9 cellular contexts compared by ENCODE assay signal in the genomic region with DNA sequence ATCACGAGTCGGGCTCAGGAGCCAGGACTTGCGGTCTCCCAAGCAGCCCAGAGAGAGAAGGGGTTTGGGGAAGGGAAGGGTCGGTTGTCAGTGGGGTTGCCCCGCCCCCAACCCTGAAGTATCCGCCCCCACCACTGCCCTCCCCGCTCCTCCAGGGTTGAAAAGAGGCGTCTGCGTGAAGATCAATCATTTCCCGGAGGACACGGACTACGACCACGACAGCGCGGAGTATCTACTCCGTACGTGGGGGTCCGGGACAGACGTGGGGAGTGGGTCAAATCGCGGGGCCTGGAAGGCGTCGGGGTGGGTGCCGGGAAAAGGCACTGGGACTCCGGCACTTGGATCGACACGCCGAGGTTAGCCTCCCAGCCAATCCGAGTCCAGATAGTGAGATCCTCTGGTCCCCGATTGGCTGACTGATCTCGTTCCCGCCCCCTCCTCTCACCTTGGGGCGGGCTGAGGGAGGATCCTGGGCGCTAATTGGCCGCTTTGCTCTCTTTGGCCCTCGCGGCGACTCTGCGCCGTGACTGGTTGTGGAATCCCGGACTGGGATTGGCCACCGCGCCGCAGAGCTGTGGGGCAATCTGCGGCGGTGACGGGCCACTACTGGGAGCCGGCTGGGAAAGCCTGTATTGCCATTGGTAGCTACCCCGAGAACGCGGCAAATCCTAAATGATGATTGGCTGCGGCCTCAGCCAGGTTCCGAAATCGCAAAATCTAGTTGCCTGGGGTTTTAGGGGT. TPM values are rescaled to one million over a fixed set of nuclear protein-coding genes. Genes with fewer than 3 reads are reported as not detected.
DNase-seq lines count a peak whose midpoint lies in the region; ATAC-seq and TF ChIP-seq lines count a peak whose summit lies in the region.
"Had no signal": no experiment of that assay in that cellular context is flagged by ENCODE, and none has a peak within 500 bp of the region (broad histone marks: within the 10 kb centered on the region; RNA-seq: fewer than 3 reads in every experiment).

No MANE protein-coding gene starts in this region.

- H3K27ac ChIP-seq in right atrium auricular region (no peak overlapping the region), psoas muscle (peak overlapping the region; percentile 49)

- WGBS in psoas muscle, 3 donors: 2 to 4% (median 2%) methylated on average over 50 to 54 of the region's 54 CpGs

- H3K27me3 ChIP-seq in MG63: no peaks in the 10 kb centered on the region; the same call in 1 of the 2 replicates
- H3K27me3 ChIP-seq in adipocyte (replicated peaks; ENCODE audit: control insufficient read depth, insufficient read depth, low read length): peaks cover 41% of the 10 kb centered on the region
- peaks cover 11 to 21% of the 10 kb centered on the region in 2 donors for H3K27me3 ChIP-seq in right atrium auricular region
- peaks cover 0 to 7% (median 5%) of the 10 kb centered on the region in 3 donors for H3K27me3 ChIP-seq in psoas muscle (ENCODE audit: insufficient read depth in 3 of 3, low read length in 2 of 3)

- no peaks in the 10 kb centered on the region for H3K9me3 ChIP-seq in MG63
- H3K9me3 ChIP-seq in adipocyte (ENCODE audit: control insufficient read depth, low read length): no peaks in the 10 kb centered on the region
- H3K9me3 ChIP-seq in right atrium auricular region: no peaks in the 10 kb centered on the region
- no peaks in the 10 kb centered on the region for H3K9me3 ChIP-seq in psoas muscle

- no peaks in the 10 kb centered on the region for H3K4me1 ChIP-seq in adipocyte (ENCODE audit: control insufficient read depth, insufficient read depth, low read length)
- peaks cover 0 to 39% of the 10 kb centered on the region in 2 donors for H3K4me1 ChIP-seq in right atrium auricular region
- H3K4me1 ChIP-seq in psoas muscle: peaks cover 9% of the 10 kb centered on the region

- H3K4me3 ChIP-seq in MG63 (peak overlapping the region; percentile 7), adipocyte (ENCODE audit: low read length) (peak overlapping the region; percentile 61), right atrium auricular region (peak overlapping the region in 1 of 2 donors; percentile 37), psoas muscle (peak overlapping the region; percentile 56)

- H3K36me3 ChIP-seq in MG63: no peaks in the 10 kb centered on the region
- no peaks in the 10 kb centered on the region for H3K36me3 ChIP-seq in adipocyte (ENCODE audit: control insufficient read depth, insufficient read depth, low read length, severe bottlenecking)
- H3K36me3 ChIP-seq in right atrium auricular region: no peaks in the 10 kb centered on the region
- H3K36me3 ChIP-seq in psoas muscle (ENCODE audit: insufficient read depth in 1 of 2, low read depth in 1 of 2): no peaks in the 10 kb centered on the region

- intact Hi-C loops in psoas muscle (cut with DNase I): loop anchor here in 1 of 2 donors (5.0 to 10.0 kb wide), 2 partner anchors 44 to 137 kb away; a partner anchor contains a TSS

- H3K9ac ChIP-seq in adipocyte (ENCODE audit: low read length): no peak overlapping the region

- no peak for TF ChIP-seq CTCF in right atrium auricular region (IDR thresholded peaks at IDR 0.05)
- TF ChIP-seq CTCF in psoas muscle (IDR thresholded peaks at IDR 0.05): no peak

- ATAC-seq in psoas muscle (peak; percentile 68 to 91 (median 86)), GM21529 (IDR thresholded peaks at IDR 0.05; ENCODE audit: unreplicated experiment) (no peak)

- DNase-seq in AG08396 (ENCODE audit: low spot score) (peak; percentile 92), MG63 (peak; percentile 83), adipocyte (ENCODE audit: low read depth) (peak; percentile 73), right atrium auricular region (ENCODE audit: low spot score) (peak; percentile 60), psoas muscle (peak; percentile 81 to 83), NCI-H128 (lab: John Stamatoyannopoulos, UW; ENCODE audit: unreplicated experiment) (no peak), ureter (ENCODE audit: low spot score) (no peak)

RNA-seq across cellular contexts. Expression of a gene that starts 13.3 kb away (rescaled TPM):
- 0.43 TPM in 1 of 2 replicates, not detected in the other for total RNA-seq in MG63 (2014; rRNA removed; shearing (Covaris generic); ENCODE audit: low replicate concordance)
- total RNA-seq in right atrium auricular region: under 1 TPM in 1 of 2 donors, not detected in 1; 0.31 TPM
- 10 to 100 TPM; 18.4 to 33.1 (median 28.5) TPM for total RNA-seq in psoas muscle
- 10 to 100 TPM in 2 of 3 donors, 1 to 10 TPM in 1; 2.1 to 20.4 (median 19.0) TPM for polyA plus RNA-seq in psoas muscle
- not detected for total RNA-seq in ureter
- polyA plus RNA-seq: adipose tissue had no signal

RNA-seq across cellular contexts. Expression of a gene that starts 15.4 kb away (rescaled TPM):
- total RNA-seq in MG63 (2014; rRNA removed; shearing (Covaris generic); ENCODE audit: low replicate concordance): 0.05 TPM in 1 of 2 replicates, not detected in the other
- total RNA-seq in right atrium auricular region (under 1 TPM; 0.04 to 0.24 TPM), psoas muscle (under 1 TPM; 0.15 to 0.26 (median 0.17) TPM), ureter (0.08 TPM)
- polyA plus RNA-seq in psoas muscle: under 1 TPM; 0.04 to 0.42 (median 0.08) TPM

Comparison
In these comparisons a context has a peak if more than half of its experiments do, and no peak if none do; other contexts are left out.
1. DNase-seq: peak in AG08396 (single experiment), MG63 (single experiment), adipocyte (single experiment), right atrium auricular region (single experiment) and psoas muscle (2 of 2); none in NCI-H128 (single experiment) and ureter (single experiment).
2. RNA of a gene that starts 13.3 kb away (total RNA-seq): 18.4 to 33.1 TPM in psoas muscle; 0.43 TPM in MG63, 0.31 TPM in right atrium auricular region and not detected in ureter (single experiment); every median in the first group is over 10 times any median in the second.